ENCODE assay signal across 13 cellular contexts in the genomic region with DNA sequence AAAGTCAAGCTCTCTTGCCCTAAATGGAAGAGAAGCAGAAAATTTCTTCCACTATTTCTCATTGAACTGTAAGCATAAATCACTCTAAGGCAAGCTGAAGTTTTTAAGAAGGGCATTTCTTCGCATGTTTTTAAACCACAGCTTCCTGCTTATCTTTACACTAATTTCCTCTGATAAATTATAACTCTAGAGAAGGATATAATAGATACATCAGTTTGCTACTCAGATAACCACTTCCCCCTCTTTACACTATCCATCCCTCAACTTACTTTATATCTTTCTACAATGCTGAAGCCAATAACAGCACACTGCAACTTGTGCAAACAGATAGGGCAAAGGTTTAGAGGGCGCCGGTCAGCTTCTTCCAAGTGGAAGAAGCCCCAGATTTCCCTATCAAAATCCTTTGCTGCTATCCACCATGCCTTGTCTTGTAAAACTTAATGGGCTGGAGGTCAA. TPM values are rescaled to one million over a fixed set of nuclear protein-coding genes. Genes with fewer than 3 reads are reported as not detected.
DNase-seq lines count a peak whose midpoint lies in the region; FAIRE-seq and TF ChIP-seq lines count a peak whose summit lies in the region.
"Had no signal": no experiment of that assay in that cellular context is flagged by ENCODE, and none has a peak within 500 bp of the region (broad histone marks: within the 10 kb centered on the region; RNA-seq: fewer than 3 reads in every experiment).

No MANE protein-coding gene starts in this region.

- H3K36me3 ChIP-seq in colonic mucosa (no peaks in the 10 kb centered on the region), subcutaneous abdominal adipose tissue (ENCODE audit: control insufficient read depth in 5 of 5, insufficient read depth in 5 of 5, low read length in 5 of 5) (peaks cover 0 to 14% (median 8%) of the 10 kb centered on the region in 5 donors)

- TF ChIP-seq CTCF in colonic mucosa (IDR thresholded peaks at IDR 0.05) (no peak), type B pancreatic cell (conservative IDR thresholded peaks at IDR 0.05) (no peak)

- H3K4me3 ChIP-seq in colonic mucosa (no peak overlapping the region), subcutaneous abdominal adipose tissue (ENCODE audit: low read depth in 1 of 5, low read length in 5 of 5) (no peak overlapping the region)
- H3K4me3 ChIP-seq: psoas muscle had no signal

- H3K9me3 ChIP-seq in colonic mucosa = no peaks in the 10 kb centered on the region
- no peaks in the 10 kb centered on the region for H3K9me3 ChIP-seq in subcutaneous abdominal adipose tissue (ENCODE audit: control insufficient read depth in 5 of 5, low read length in 5 of 5)
- H3K9me3 ChIP-seq: psoas muscle had no signal

- H3K9me3 Mint-ChIP-seq in activated naive CD4-positive, alpha-beta T cell treated with anti-CD3 and anti-CD28 coated beads, Interleukin-2, amount 50 U/mL, for 24 hours = no peaks in the 10 kb centered on the region
- H3K9me3 Mint-ChIP-seq in T-helper 1 cell treated with Interleukin-12 subunit alpha and Interleukin-12 subunit beta and Interleukin-4 antibody, amounts not matched to agents 30 μg/mL and 1 μg/mL, for 36 hours = no peaks in the 10 kb centered on the region
- H3K9me3 Mint-ChIP-seq in type B pancreatic cell = no peaks in the 10 kb centered on the region
- H3K9me3 Mint-ChIP-seq: HFFc6 had no signal

- FAIRE-seq in GM12892 (lab: Jason Lieb, UNC) = no peak
- FAIRE-seq: GM18507 had no signal

- peaks cover 3% of the 10 kb centered on the region for H3K36me3 Mint-ChIP-seq in activated naive CD4-positive, alpha-beta T cell treated with anti-CD3 and anti-CD28 coated beads, Interleukin-2, amount 50 U/mL, for 24 hours
- H3K36me3 Mint-ChIP-seq in T-helper 1 cell treated with Interleukin-12 subunit alpha and Interleukin-12 subunit beta and Interleukin-4 antibody, amounts not matched to agents 30 μg/mL and 1 μg/mL, for 36 hours (ENCODE audit: low read depth) = peaks cover 9% of the 10 kb centered on the region
- H3K36me3 Mint-ChIP-seq in type B pancreatic cell = peaks cover 8% of the 10 kb centered on the region

- no peaks in the 10 kb centered on the region for H3K4me1 ChIP-seq in colonic mucosa
- H3K4me1 ChIP-seq in subcutaneous abdominal adipose tissue (ENCODE audit: control insufficient read depth in 5 of 5, insufficient read depth in 5 of 5, low read length in 5 of 5) = peaks cover 0 to 23% (median 19%) of the 10 kb centered on the region in 5 donors

- H3K27ac ChIP-seq in colonic mucosa = peak overlapping the region; percentile 6
- H3K27ac ChIP-seq in subcutaneous abdominal adipose tissue (ENCODE audit: low read depth, low read length) = peak overlapping the region; percentile 62
- H3K27ac ChIP-seq: psoas muscle had no signal

- TF ChIP-seq POLR2A in GM12892 (IDR thresholded peaks at IDR 0.05; ENCODE audit: low read depth, low read length) = no peak

- H3K27me3 Mint-ChIP-seq in activated naive CD4-positive, alpha-beta T cell treated with anti-CD3 and anti-CD28 coated beads, Interleukin-2, amount 50 U/mL, for 24 hours = no peaks in the 10 kb centered on the region
- H3K27me3 Mint-ChIP-seq in T-helper 1 cell treated with Interleukin-12 subunit alpha and Interleukin-12 subunit beta and Interleukin-4 antibody, amounts not matched to agents 30 μg/mL and 1 μg/mL, for 36 hours (ENCODE audit: low read depth) = no peaks in the 10 kb centered on the region
- H3K27me3 Mint-ChIP-seq in type B pancreatic cell = peaks cover 4% of the 10 kb centered on the region

- DNase-seq in activated naive CD4-positive, alpha-beta T cell treated with Interleukin-2 at 50 U/mL for 16 hours = no peak
- DNase-seq in colonic mucosa = no peak
- no peak for DNase-seq in type B pancreatic cell (ENCODE audit: extremely low spot score, unreplicated experiment)
- no peak for DNase-seq in GM12892 (ENCODE audit: insufficient read length)
- DNase-seq in superior temporal gyrus (ENCODE audit: extremely low spot score) = no peak
- DNase-seq: anterior cingulate cortex, HFFc6, NCI-H187 treated with DMSO at 0.1 percent for 48 hours, psoas muscle had no signal

- peaks cover 83% of the 10 kb centered on the region for H3K4me1 Mint-ChIP-seq in activated naive CD4-positive, alpha-beta T cell treated with anti-CD3 and anti-CD28 coated beads, Interleukin-2, amount 50 U/mL, for 24 hours
- peaks cover 42% of the 10 kb centered on the region for H3K4me1 Mint-ChIP-seq in T-helper 1 cell treated with Interleukin-12 subunit alpha and Interleukin-12 subunit beta and Interleukin-4 antibody, amounts not matched to agents 30 μg/mL and 1 μg/mL, for 36 hours (ENCODE audit: low read depth)
- H3K4me1 Mint-ChIP-seq in type B pancreatic cell (ENCODE audit: unreplicated experiment) = peaks cover 4% of the 10 kb centered on the region

- H3K9ac ChIP-seq in colonic mucosa (ENCODE audit: low read depth in 2 of 2, low read length in 2 of 2) = no peak overlapping the region
- no peak overlapping the region for H3K9ac ChIP-seq in subcutaneous abdominal adipose tissue (ENCODE audit: low read length in 5 of 5)

- no peaks in the 10 kb centered on the region for H3K27me3 ChIP-seq in colonic mucosa
- no peaks in the 10 kb centered on the region for H3K27me3 ChIP-seq in subcutaneous abdominal adipose tissue (ENCODE audit: control insufficient read depth in 5 of 5, insufficient read depth in 4 of 5, low read length in 5 of 5)

- intact Hi-C loops in colonic mucosa (cut with DNase I) = no loop called here

- H3K27ac Mint-ChIP-seq in activated naive CD4-positive, alpha-beta T cell treated with anti-CD3 and anti-CD28 coated beads, Interleukin-2, amount 50 U/mL, for 24 hours = peak overlapping the region; percentile 96
- peak overlapping the region; percentile 86 for H3K27ac Mint-ChIP-seq in T-helper 1 cell treated with Interleukin-12 subunit alpha and Interleukin-12 subunit beta and Interleukin-4 antibody, amounts not matched to agents 30 μg/mL and 1 μg/mL, for 36 hours
- no peak overlapping the region for H3K27ac Mint-ChIP-seq in type B pancreatic cell
- H3K27ac Mint-ChIP-seq: HFFc6 had no signal

- H3K4me3 Mint-ChIP-seq in activated naive CD4-positive, alpha-beta T cell treated with anti-CD3 and anti-CD28 coated beads, Interleukin-2, amount 50 U/mL, for 24 hours = peak overlapping the region; percentile 53
- peak overlapping the region; percentile 41 for H3K4me3 Mint-ChIP-seq in T-helper 1 cell treated with Interleukin-12 subunit alpha and Interleukin-12 subunit beta and Interleukin-4 antibody, amounts not matched to agents 30 μg/mL and 1 μg/mL, for 36 hours
- no peak overlapping the region for H3K4me3 Mint-ChIP-seq in type B pancreatic cell
- H3K4me3 Mint-ChIP-seq: HFFc6 had no signal

RNA-seq across cellular contexts. Expression of a gene that starts 49.8 kb away (rescaled TPM):
- 10 to 100 TPM in 1 of 2 donors, 1 to 10 TPM in 1; 5.7 to 17.3 TPM for total RNA-seq in colonic mucosa
- 9.7 and 21.1 TPM in 2 replicates for total RNA-seq in type B pancreatic cell (ENCODE audit: low replicate concordance)
- 5.2 TPM for polyA plus RNA-seq in GM12892 (2012; ENCODE audit: missing spikeins)
